7 cellular contexts compared by ENCODE assay signal in the genomic region with DNA sequence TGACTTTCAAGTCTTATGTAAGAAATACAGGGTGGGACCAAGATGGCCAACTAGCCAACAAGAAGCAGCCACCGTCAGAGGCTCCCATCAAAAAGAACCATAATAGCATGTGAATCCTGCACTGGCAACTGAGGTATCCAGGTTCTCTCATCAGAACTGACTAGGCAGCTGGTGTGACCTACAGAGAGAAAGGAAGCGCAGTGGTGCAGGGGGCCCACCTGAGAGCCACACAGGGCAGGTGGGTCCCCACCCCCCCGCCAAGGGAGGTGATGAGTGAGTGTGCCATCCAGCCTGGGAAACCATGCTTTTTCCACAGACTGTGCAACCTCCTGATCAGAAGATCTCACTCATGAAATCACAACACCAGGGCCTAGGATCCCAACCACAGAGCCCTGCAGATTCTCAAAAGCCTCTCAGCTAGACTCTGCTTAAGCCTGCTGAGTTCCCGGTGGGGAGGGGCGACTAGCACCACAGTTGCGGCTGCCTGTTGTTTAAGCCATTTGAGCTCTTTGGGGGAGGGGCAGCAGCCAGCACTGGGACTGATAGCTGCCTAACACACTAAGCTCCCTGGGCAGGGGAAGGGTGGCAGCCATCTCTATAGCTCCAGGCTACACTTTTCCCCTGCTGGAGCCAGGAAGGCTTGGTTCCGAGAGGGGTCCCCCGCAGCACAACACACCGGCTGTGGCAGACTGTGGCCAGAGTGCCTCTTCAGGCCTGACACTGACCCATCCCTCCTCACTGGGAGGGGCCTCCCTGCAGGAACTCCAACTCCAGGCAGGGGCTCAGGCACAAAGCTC.
"Had no signal": no experiment of that assay in that cellular context is flagged by ENCODE, and none has a peak within 500 bp of the region (broad histone marks: within the 10 kb centered on the region; RNA-seq: fewer than 3 reads in every experiment).

No MANE protein-coding gene starts in this region.

- H3K27ac Mint-ChIP-seq: activated CD8-positive, alpha-beta T cell treated with anti-CD3 and anti-CD28 coated beads, Interleukin-2, amount 10 ng/mL, durations not matched to agents 7 days and 5 days had no signal

- H3K27me3 ChIP-seq: dorsolateral prefrontal cortex, esophagus muscularis mucosa had no signal

- H3K27ac ChIP-seq: dorsolateral prefrontal cortex, esophagus muscularis mucosa, skin epidermis had no signal

- H3K4me3 Mint-ChIP-seq: activated CD8-positive, alpha-beta T cell treated with anti-CD3 and anti-CD28 coated beads, Interleukin-2, amount 10 ng/mL, durations not matched to agents 7 days and 5 days had no signal

- H3K4me1 ChIP-seq: esophagus muscularis mucosa had no signal

- ATAC-seq: activated CD8-positive, alpha-beta T cell treated with anti-CD3 and anti-CD28 coated beads, Interleukin-2, amount 10 ng/mL, durations not matched to agents 7 days and 5 days had no signal

- H3K9me3 ChIP-seq: esophagus muscularis mucosa had no signal

- H3K36me3 ChIP-seq: esophagus muscularis mucosa had no signal

- DNase-seq: activated CD4-positive, alpha-beta T cell treated with anti-CD3 and anti-CD28 coated beads for 48 hours; activated CD8-positive, alpha-beta memory T cell treated with anti-CD3 and anti-CD28 coated beads, Interleukin-2, amount 50 U/mL, for 48 hours; activated CD8-positive, alpha-beta T cell treated with anti-CD3 and anti-CD28 coated beads, Interleukin-2, amount 10 ng/mL, durations not matched to agents 7 days and 5 days; activated naive CD4-positive, alpha-beta T cell treated with Interleukin-2 at 50 U/mL for 16 hours had no signal

- H3K4me3 ChIP-seq: dorsolateral prefrontal cortex, esophagus muscularis mucosa, skin epidermis had no signal
